In genomic region chr10:79244068-79244442, GRCh38 we compare ENCODE assay signal across 9 cellular contexts.
DNase-seq lines count a peak whose midpoint lies in the region; ATAC-seq, FAIRE-seq and TF ChIP-seq lines count a peak whose summit lies in the region.
"Had no signal": no experiment of that assay in that cellular context is flagged by ENCODE, and none has a peak within 500 bp of the region (broad histone marks: within the 10 kb centered on the region; RNA-seq: fewer than 3 reads in every experiment).

No MANE protein-coding gene starts in this region.

- H2BK120ac ChIP-seq in trophoblast cell (ENCODE audit: insufficient read depth, low read length, poor library complexity): no peak overlapping the region

- ATAC-seq in HG03571 (IDR thresholded peaks at IDR 0.05; ENCODE audit: unreplicated experiment) (peak; percentile 0), HG03432 (IDR thresholded peaks at IDR 0.05; ENCODE audit: unreplicated experiment) (no peak)

- no peak overlapping the region for H4K91ac ChIP-seq in trophoblast cell (ENCODE audit: low read depth, low read length)

- H4K12ac ChIP-seq in trophoblast cell (ENCODE audit: low read depth, low read length): no peak overlapping the region

- H3K27me3 ChIP-seq in dorsolateral prefrontal cortex (no peaks in the 10 kb centered on the region), trophoblast cell (ENCODE audit: insufficient read depth, low read length) (no peaks in the 10 kb centered on the region)

- no peak overlapping the region for H2AFZ ChIP-seq in trophoblast cell (ENCODE audit: insufficient read depth, low read length, poor library complexity)

- peaks cover 36% of the 10 kb centered on the region for H3K79me1 ChIP-seq in trophoblast cell (ENCODE audit: low read length)

- H3K4me2 ChIP-seq in trophoblast cell (ENCODE audit: low read length): peak overlapping the region; percentile 87

- no peak overlapping the region for H3K14ac ChIP-seq in trophoblast cell (ENCODE audit: low read length)

- FAIRE-seq in GM18507 (lab: Jason Lieb, UNC): peak; percentile 47

- H3K4me3 ChIP-seq in dorsolateral prefrontal cortex (peak overlapping the region; percentile 42 to 80 (median 64)), trophoblast cell (ENCODE audit: low read depth, low read length) (peak overlapping the region; percentile 73)

- peak overlapping the region; percentile 74 to 97 (median 91) for H3K27ac ChIP-seq in dorsolateral prefrontal cortex
- H3K27ac ChIP-seq in trophoblast cell (ENCODE audit: low read depth, low read length): no peak overlapping the region

- no peaks in the 10 kb centered on the region for H3K9me3 ChIP-seq in trophoblast cell (ENCODE audit: insufficient read depth, low read depth, low read length)
- H3K9me3 ChIP-seq: prostate gland had no signal

- no peak overlapping the region for H2AK5ac ChIP-seq in trophoblast cell (ENCODE audit: low read length)

- peak overlapping the region; percentile 21 for H3K18ac ChIP-seq in trophoblast cell (ENCODE audit: low read length)

- intact Hi-C loops in dorsolateral prefrontal cortex (cut with DNase I): loop anchor here in 1 of 2 donors (2.0 kb wide), 1 partner anchor 31 kb away; no protein-coding TSS in a partner anchor

- H3K9ac ChIP-seq in trophoblast cell (ENCODE audit: low read length): no peak overlapping the region

- peaks cover 28% of the 10 kb centered on the region for H3K79me2 ChIP-seq in trophoblast cell (ENCODE audit: control insufficient read depth, insufficient read depth, low read length, poor library complexity)

- no peak overlapping the region for H2BK12ac ChIP-seq in trophoblast cell (ENCODE audit: low read length)

- DNase-seq in GM18507 (ENCODE audit: extremely low spot score, insufficient read length, low read depth) (no peak), dorsolateral prefrontal cortex (no peak), trophoblast cell (no peak), CD1c-positive myeloid dendritic cell (ENCODE audit: extremely low spot score) (no peak), inferior parietal cortex (ENCODE audit: extremely low spot score) (no peak), A172 (ENCODE audit: low spot score) (no peak)

- H3K4me1 ChIP-seq in trophoblast cell (ENCODE audit: control insufficient read depth in 1 of 2, insufficient read depth in 2 of 2, low read length in 2 of 2): peaks cover 67 to 81% of the 10 kb centered on the region in 2 experiments

- H2BK5ac ChIP-seq in trophoblast cell (ENCODE audit: low read depth, low read length, poor library complexity): no peak overlapping the region

- peak overlapping the region; percentile 20 for H4K8ac ChIP-seq in trophoblast cell (ENCODE audit: low read depth, low read length)

- H3K4ac ChIP-seq in trophoblast cell (ENCODE audit: low read depth, low read length): peak overlapping the region; percentile 59

- peak in 3 of 56 donors; percentile 2 to 4 (median 2) for TF ChIP-seq CTCF in dorsolateral prefrontal cortex (IDR thresholded peaks at IDR 0.05 in 54 of 56, conservative IDR thresholded peaks at IDR 0.05 in 2 of 56; ENCODE audit: low read depth in 1 of 56, partially characterized antibody in 56 of 56)

- WGBS in trophoblast cell (ENCODE audit: extremely low coverage, insufficient coverage, insufficient read length): no CpG with 5 or more reads among the region's 10 CpGs

- H3K23ac ChIP-seq in trophoblast cell (ENCODE audit: low read length): no peak overlapping the region

- H3K36me3 ChIP-seq in trophoblast cell (ENCODE audit: control insufficient read depth in 1 of 2, insufficient read depth in 2 of 2, low read length in 2 of 2): peaks cover 13 to 19% of the 10 kb centered on the region in 2 experiments
- H3K36me3 ChIP-seq: prostate gland had no signal
